8 cellular contexts compared by ENCODE assay signal in the genomic region with DNA sequence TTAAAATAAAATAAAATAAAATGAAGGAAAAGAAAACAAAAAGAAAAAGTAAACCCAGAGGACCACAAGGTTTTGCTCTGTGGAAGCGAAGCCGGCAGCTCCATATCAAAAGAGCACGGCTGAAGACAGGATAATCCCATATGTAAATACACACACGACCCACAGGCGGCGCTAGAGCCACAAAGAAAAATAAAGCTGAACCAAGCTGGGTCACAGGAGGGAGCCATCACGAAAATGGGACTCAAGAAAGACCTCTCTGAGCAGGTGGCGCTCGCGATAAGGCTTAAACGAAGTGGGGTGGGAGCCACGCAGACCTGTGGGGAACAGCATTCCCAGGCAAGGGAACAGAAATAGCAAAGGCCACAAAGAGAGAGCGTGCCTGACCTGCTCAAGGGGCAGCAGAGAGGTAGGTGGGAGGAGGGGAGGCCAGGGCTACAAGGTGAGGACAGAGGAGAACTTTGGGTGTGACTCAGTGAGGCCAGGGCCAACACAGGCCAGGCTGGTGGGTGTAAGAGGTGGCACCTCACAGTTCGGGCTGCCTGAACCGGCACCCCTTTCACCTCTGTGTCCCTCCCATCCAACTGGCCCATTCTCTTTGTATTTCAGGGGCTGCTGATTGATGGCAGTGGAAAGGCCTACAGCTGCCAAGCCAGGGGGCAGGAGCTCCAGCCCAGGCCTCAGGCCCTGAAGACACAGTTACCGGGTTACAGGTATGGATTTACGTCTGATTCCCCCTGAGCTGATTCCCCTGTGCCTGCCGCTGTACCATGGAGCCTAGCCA. TPM values are rescaled to one million over a fixed set of nuclear protein-coding genes. Genes with fewer than 3 reads are reported as not detected.
DNase-seq lines count a peak whose midpoint lies in the region; ATAC-seq, FAIRE-seq and TF ChIP-seq lines count a peak whose summit lies in the region.

No MANE protein-coding gene starts in this region.

- H3K36me3 Mint-ChIP-seq in type B pancreatic cell: peaks cover 15% of the 10 kb centered on the region

- H3K4me3 ChIP-seq in LNCaP clone FGC (ENCODE audit: low read depth, low read length): no peak overlapping the region
- H3K4me3 ChIP-seq in foreskin fibroblast (ENCODE audit: low read depth in 1 of 2, low read length in 2 of 2): no peak overlapping the region
- H3K4me3 ChIP-seq in pancreas: no peak overlapping the region

- H3K4me1 ChIP-seq in pancreas: no peaks in the 10 kb centered on the region

- DNase-seq in DMS153 treated with DMSO at 0.1 percent for 48 hours (lab: John Stamatoyannopoulos, UW; ENCODE audit: unreplicated experiment) (peak; percentile 17), LNCaP clone FGC (ENCODE audit: low read depth) (peak; percentile 58), RKO (ENCODE audit: low spot score) (peak; percentile 85), activated T-helper 1 cell treated with Interleukin-2 at 50 U/mL for 16 hours (ENCODE audit: low read depth) (peak; percentile 15), foreskin fibroblast (peak; percentile 60 to 87), pancreas (peak in 5 of 6 donors; percentile 22 to 69 (median 52)), type B pancreatic cell (ENCODE audit: extremely low spot score, unreplicated experiment) (no peak)

- no peak for FAIRE-seq in pancreas (lab: Jason Lieb, UNC)

- H3K27me3 ChIP-seq in pancreas: no peaks in the 10 kb centered on the region

- no peaks in the 10 kb centered on the region for H3K36me3 ChIP-seq in pancreas

- H3K4me1 Mint-ChIP-seq in type B pancreatic cell (ENCODE audit: unreplicated experiment): peaks cover 14% of the 10 kb centered on the region

- H3K4me3 Mint-ChIP-seq in type B pancreatic cell: no peak overlapping the region

- no peaks in the 10 kb centered on the region for H3K9me3 Mint-ChIP-seq in type B pancreatic cell

- 56 to 57% methylated on average over 18 of the region's 18 CpGs for WGBS in pancreas, 2 donors

- ATAC-seq in pancreas (peak; percentile 46 to 87 (median 78)), HG03565 (IDR thresholded peaks at IDR 0.05; ENCODE audit: unreplicated experiment) (no peak)

- H3K27me3 Mint-ChIP-seq in type B pancreatic cell: no peaks in the 10 kb centered on the region

- TF ChIP-seq CTCF in LNCaP clone FGC (IDR thresholded peaks at IDR 0.05; ENCODE audit: control insufficient read depth, extremely low read depth, insufficient read depth) (peak; percentile 96), foreskin fibroblast (IDR thresholded peaks at IDR 0.05; ENCODE audit: low read depth, low read length) (peak; percentile 81), pancreas (IDR thresholded peaks at IDR 0.05) (peak; percentile 43 to 61 (median 53)), type B pancreatic cell (conservative IDR thresholded peaks at IDR 0.05) (peak; percentile 91)

- no peak overlapping the region for H3K27ac ChIP-seq in pancreas

- H3K27ac Mint-ChIP-seq in type B pancreatic cell: no peak overlapping the region

- intact Hi-C loops in pancreas (cut with DNase I): loop anchor here in 2 of 3 donors (2.0 to 5.0 kb wide), 2 partner anchors 65 to 67 kb away; no protein-coding TSS in a partner anchor

- H3K9me3 ChIP-seq in pancreas: no peaks in the 10 kb centered on the region

RNA-seq across cellular contexts. Expression of gene PTGIS, which starts 26.0 kb away (rescaled TPM):
- total RNA-seq in pancreas: 10 to 100 TPM in 3 of 6 donors, 1 to 10 TPM in 3; 1.2 to 16.2 (median 6.6) TPM
- 1 to 10 TPM; 1.6 to 3.5 TPM for polyA plus RNA-seq in pancreas
- total RNA-seq in type B pancreatic cell (ENCODE audit: low replicate concordance): 4.6 and 33.3 TPM in 2 replicates

RNA-seq across cellular contexts. Expression of gene KCNB1, which starts 59.5 kb away (rescaled TPM):
- total RNA-seq in pancreas (1 to 10 TPM in 1 of 6 donors, under 1 TPM in 5; 0.28 to 2.5 (median 0.31) TPM), type B pancreatic cell (ENCODE audit: low replicate concordance) (0.95 and 1.2 TPM in 2 replicates)
- under 1 TPM; 0.30 to 0.47 TPM for polyA plus RNA-seq in pancreas
